1 cellular context compared by ENCODE assay signal in the genomic region with DNA sequence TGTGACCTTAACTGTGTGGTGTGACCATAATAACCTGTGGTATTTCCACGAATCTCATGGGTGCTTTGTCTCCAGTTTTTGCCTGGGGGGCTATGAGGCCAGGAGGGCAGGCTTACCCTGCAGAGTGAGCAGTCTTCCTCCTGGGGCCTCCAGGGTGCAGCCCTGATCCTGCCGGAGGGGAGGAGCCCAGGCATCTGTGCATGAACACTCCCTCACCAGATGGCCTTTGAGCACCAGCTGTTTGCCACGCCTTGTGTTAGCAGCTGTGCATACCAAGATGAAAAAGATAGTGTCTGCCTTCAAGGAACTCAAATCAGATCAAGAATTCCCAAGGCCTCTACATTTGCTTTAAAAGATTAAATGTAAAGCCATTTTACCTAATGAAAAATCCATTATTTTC.
TF ChIP-seq lines count a peak whose summit lies in the region.

No MANE protein-coding gene starts in this region.

TF ChIP-seq in IMR-90, 13 proteins besides CTCF, POLR2A, EP300 and RAD21:
- no peak for TF ChIP-seq CHD1 (IDR thresholded peaks at IDR 0.05; ENCODE audit: low read depth, low read length)
- TF ChIP-seq NFE2L2 (IDR thresholded peaks at IDR 0.05; ENCODE audit: low read depth, low read length): no peak
- no peak for TF ChIP-seq MXI1 (IDR thresholded peaks at IDR 0.05; ENCODE audit: borderline replicate concordance, low read depth, low read length)
- no peak for TF ChIP-seq FOS (IDR thresholded peaks at IDR 0.05; ENCODE audit: low read depth, low read length)
- no peak for TF ChIP-seq MAFK (IDR thresholded peaks at IDR 0.05; ENCODE audit: low read depth, low read length)
- TF ChIP-seq SMC3 (IDR thresholded peaks at IDR 0.05; ENCODE audit: low read depth, low read length): no peak
- TF ChIP-seq, protein P1, sequence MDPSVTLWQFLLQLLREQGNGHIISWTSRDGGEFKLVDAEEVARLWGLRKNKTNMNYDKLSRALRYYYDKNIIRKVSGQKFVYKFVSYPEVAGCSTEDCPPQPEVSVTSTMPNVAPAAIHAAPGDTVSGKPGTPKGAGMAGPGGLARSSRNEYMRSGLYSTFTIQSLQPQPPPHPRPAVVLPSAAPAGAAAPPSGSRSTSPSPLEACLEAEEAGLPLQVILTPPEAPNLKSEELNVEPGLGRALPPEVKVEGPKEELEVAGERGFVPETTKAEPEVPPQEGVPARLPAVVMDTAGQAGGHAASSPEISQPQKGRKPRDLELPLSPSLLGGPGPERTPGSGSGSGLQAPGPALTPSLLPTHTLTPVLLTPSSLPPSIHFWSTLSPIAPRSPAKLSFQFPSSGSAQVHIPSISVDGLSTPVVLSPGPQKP (IDR thresholded peaks at IDR 0.05; ENCODE audit: borderline replicate concordance, low read depth, low read length): no peak
- TF ChIP-seq CEBPB (IDR thresholded peaks at IDR 0.05; ENCODE audit: low read depth, low read length): no peak
- no peak for TF ChIP-seq MAZ (IDR thresholded peaks at IDR 0.05; ENCODE audit: borderline replicate concordance, low read depth, low read length)
- no peak for TF ChIP-seq USF2 (IDR thresholded peaks at IDR 0.05; ENCODE audit: low read depth, low read length)
- no peak for TF ChIP-seq BHLHE40 (IDR thresholded peaks at IDR 0.05; ENCODE audit: low read depth, low read length)
- no peak for TF ChIP-seq RFX5 (IDR thresholded peaks at IDR 0.05; ENCODE audit: low read depth, low read length)
- TF ChIP-seq RCOR1 (IDR thresholded peaks at IDR 0.05; ENCODE audit: insufficient replicate concordance, low read length): no peak
TF ChIP-seq in IMR-90: peak in this region for 0.
